ENCODE assay signal across 1 cellular context in genomic region chr15:40767838-40768491, GRCh38.
TF ChIP-seq lines count a peak whose summit lies in the region.

No MANE protein-coding gene starts in this region.

TF ChIP-seq in HEK293, 187 proteins besides CTCF, POLR2A, EP300 and RAD21 (continued from another document):
- TF ChIP-seq ZNF280C (tag by site-specific recombination; IDR thresholded peaks at IDR 0.05) (no peak), ZNF302 (tag by site-specific recombination; IDR thresholded peaks at IDR 0.05; ENCODE audit: low read depth) (no peak)
